In the genomic region with DNA sequence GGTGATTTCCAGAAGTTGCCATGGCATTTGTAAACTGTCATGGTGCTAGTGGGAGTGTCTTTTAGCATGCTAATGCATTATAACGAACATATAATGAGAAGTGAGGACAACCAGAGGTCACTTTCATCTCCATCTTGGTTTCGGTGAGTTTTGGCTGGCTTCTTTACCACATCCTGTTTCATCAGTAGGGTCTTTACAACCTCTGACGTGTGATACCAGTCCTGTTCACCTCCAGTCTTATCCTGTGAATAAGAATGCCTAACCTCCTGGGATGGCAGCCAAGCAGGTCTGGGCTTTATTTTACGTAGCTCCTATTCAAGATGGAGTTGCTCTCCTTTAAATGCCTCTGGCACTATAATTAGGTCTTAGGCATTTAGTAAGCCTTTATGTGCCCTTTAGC, we compare ENCODE assay signal across 10 cellular contexts. TPM values are rescaled to one million over a fixed set of nuclear protein-coding genes. Genes with fewer than 3 reads are reported as not detected.
DNase-seq lines count a peak whose midpoint lies in the region; ATAC-seq lines count a peak whose summit lies in the region.
"Had no signal": no experiment of that assay in that cellular context is flagged by ENCODE, and none has a peak within 500 bp of the region (broad histone marks: within the 10 kb centered on the region; RNA-seq: fewer than 3 reads in every experiment).

No MANE protein-coding gene starts in this region.

- ATAC-seq in GM18873 (IDR thresholded peaks at IDR 0.05; ENCODE audit: low FRiP score, unreplicated experiment) (peak; percentile 82), HG02610 (IDR thresholded peaks at IDR 0.05; ENCODE audit: unreplicated experiment) (peak; percentile 61)
- ATAC-seq: heart right ventricle had no signal

- DNase-seq in NAMALWA (ENCODE audit: low spot score) (peak; percentile 39), lung microvascular endothelial cell (ENCODE audit: low read depth in 2 of 2) (peak; percentile 45 to 92), NCI-H446 treated with DMSO at 0.1 percent for 48 hours (lab: John Stamatoyannopoulos, UW) (no peak)
- no peak for DNase-seq in activated effector memory CD4-positive, alpha-beta T cell treated with Interleukin-2 at 50 U/mL for 16 hours
- DNase-seq in stimulated activated CD4-positive, alpha-beta T cell treated with anti-CD3 and anti-CD28 coated beads, Interleukin-12 subunit alpha, Interleukin-12 subunit beta, amount 100 ng/mL, for 4 hours = no peak
- no peak for DNase-seq in stimulated activated CD4-positive, alpha-beta T cell treated with anti-CD3 and anti-CD28 coated beads, Interleukin-4, amount 100 ng/mL, for 24 hours
- DNase-seq: activated naive CD4-positive, alpha-beta T cell treated with anti-CD3 and anti-CD28 coated beads for 36 hours; heart right ventricle had no signal

RNA-seq across cellular contexts. Expression of gene RFK, which starts 20.4 kb away (rescaled TPM):
- total RNA-seq in lung microvascular endothelial cell = 37.3 and 53.4 TPM in 2 replicates

RNA-seq across cellular contexts. Expression of gene GCNT1, which starts 44.3 kb away (rescaled TPM):
- total RNA-seq in lung microvascular endothelial cell = 5.0 and 11.1 TPM in 2 replicates

Comparison
In these comparisons a context has a peak if more than half of its experiments do, and no peak if none do; other contexts are left out.
1. DNase-seq: peak in NAMALWA (single experiment) and lung microvascular endothelial cell (2 of 2); none in activated effector memory CD4-positive, alpha-beta T cell treated with Interleukin-2 at 50 U/mL for 16 hours (single experiment), NCI-H446 treated with DMSO at 0.1 percent for 48 hours (single experiment), stimulated activated CD4-positive, alpha-beta T cell treated with anti-CD3 and anti-CD28 coated beads, Interleukin-12 subunit alpha, Interleukin-12 subunit beta, amount 100 ng/mL, for 4 hours (single experiment) and stimulated activated CD4-positive, alpha-beta T cell treated with anti-CD3 and anti-CD28 coated beads, Interleukin-4, amount 100 ng/mL, for 24 hours (single experiment).